31 cellular contexts compared by ENCODE assay signal in the genomic region with DNA sequence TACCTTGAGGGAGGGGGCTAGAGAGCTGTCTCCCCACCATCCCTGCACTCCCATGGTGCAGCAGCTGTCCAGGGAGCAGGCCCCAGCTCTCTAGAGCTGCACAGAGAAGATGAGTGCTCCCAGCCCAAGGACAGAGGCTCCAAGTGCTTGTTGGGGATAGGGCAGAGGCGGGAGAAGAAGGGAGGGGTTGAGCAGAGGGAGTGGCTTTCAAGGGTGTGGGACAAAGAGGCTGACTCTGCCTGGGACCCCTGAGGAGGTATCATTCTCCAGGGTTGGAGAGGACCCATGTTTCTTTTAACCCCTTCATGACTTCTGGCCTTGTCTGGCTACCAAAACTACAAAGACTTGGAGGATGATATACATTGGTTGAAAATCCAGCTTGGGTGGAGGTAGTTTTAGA. TPM values are rescaled to one million over a fixed set of nuclear protein-coding genes. Genes with fewer than 3 reads are reported as not detected.
"Had no signal": no experiment of that assay in that cellular context is flagged by ENCODE, and none has a peak within 500 bp of the region (broad histone marks: within the 10 kb centered on the region; RNA-seq: fewer than 3 reads in every experiment).

No MANE protein-coding gene starts in this region.

- H3K36me3 Mint-ChIP-seq: memory B cell; naive B cell; natural killer cell treated with Interleukin-12 subunit alpha and Interleukin-12 subunit beta and Interleukin-15 and Interleukin-18, amount 100 ng/mL, for 72 hours; stimulated activated memory B cell treated with anti-CD40 and anti-IgM and Interleukin-4, amounts not matched to agents 10 μg/mL and 1 μg/mL and 100 μg/mL, for 72 hours had no signal

- H3K4me1 ChIP-seq: psoas muscle, uterus had no signal

- H3K27me3 ChIP-seq: ovary had no signal

- H3K4me3 Mint-ChIP-seq: effector memory CD8-positive, alpha-beta T cell; memory B cell; naive B cell; natural killer cell treated with Interleukin-12 subunit alpha and Interleukin-12 subunit beta and Interleukin-15 and Interleukin-18, amount 100 ng/mL, for 72 hours; stimulated activated memory B cell treated with anti-CD40 and anti-IgM and Interleukin-4, amounts not matched to agents 10 μg/mL and 1 μg/mL and 100 μg/mL, for 72 hours; stimulated activated naive CD8-positive, alpha-beta T cell treated with anti-CD3 and anti-CD28 coated beads, Interleukin-15, Interleukin-2, amounts not matched to agents 100 ng/mL and 50 ng/mL, for 24 hours had no signal

- H3K9me3 Mint-ChIP-seq: effector memory CD8-positive, alpha-beta T cell; natural killer cell treated with Interleukin-12 subunit alpha and Interleukin-12 subunit beta and Interleukin-15 and Interleukin-18, amount 100 ng/mL, for 72 hours; neural crest cell; stimulated activated memory B cell treated with anti-CD40 and anti-IgM and Interleukin-4, amounts not matched to agents 10 μg/mL and 1 μg/mL and 100 μg/mL, for 72 hours; stimulated activated naive CD8-positive, alpha-beta T cell treated with anti-CD3 and anti-CD28 coated beads, Interleukin-15, Interleukin-2, amounts not matched to agents 100 ng/mL and 50 ng/mL, for 24 hours had no signal

- H3K27ac Mint-ChIP-seq: effector memory CD8-positive, alpha-beta T cell; memory B cell; natural killer cell treated with Interleukin-12 subunit alpha and Interleukin-12 subunit beta and Interleukin-15 and Interleukin-18, amount 100 ng/mL, for 72 hours; stimulated activated memory B cell treated with anti-CD40 and anti-IgM and Interleukin-4, amounts not matched to agents 10 μg/mL and 1 μg/mL and 100 μg/mL, for 72 hours; stimulated activated naive CD8-positive, alpha-beta T cell treated with anti-CD3 and anti-CD28 coated beads, Interleukin-15, Interleukin-2, amounts not matched to agents 100 ng/mL and 50 ng/mL, for 24 hours had no signal

- DNase-seq: cortex of kidney; effector memory CD8-positive, alpha-beta T cell; erythroblast; esophagus squamous epithelium; foreskin melanocyte; glutamatergic neuron; heart right ventricle; hippocampal formation; naive B cell; nucleus accumbens; ovary; psoas muscle; right cardiac atrium; spleen; stimulated activated CD4-positive, alpha-beta T cell treated with anti-CD3 and anti-CD28 coated beads, Interleukin-4, amount 100 ng/mL, for 4 hours; upper lobe of left lung; uterus had no signal

- H3K4me1 Mint-ChIP-seq: memory B cell; stimulated activated memory B cell treated with anti-CD40 and anti-IgM and Interleukin-4, amounts not matched to agents 10 μg/mL and 1 μg/mL and 100 μg/mL, for 72 hours had no signal

- H3K4me3 ChIP-seq: esophagus squamous epithelium, heart right ventricle, lung, ovary, psoas muscle, skin epidermis, spleen, thoracic aorta, tibial nerve, upper lobe of left lung, uterus had no signal

- H3K9me3 ChIP-seq: esophagus squamous epithelium, heart right ventricle, ovary, psoas muscle, spleen, thoracic aorta, tibial nerve, upper lobe of left lung, uterus had no signal

- ATAC-seq: effector memory CD8-positive, alpha-beta T cell; heart right ventricle; left lobe of liver; natural killer cell treated with Interleukin-12 subunit alpha and Interleukin-12 subunit beta and Interleukin-15 and Interleukin-18, amount 100 ng/mL, for 72 hours; psoas muscle; right cardiac atrium; stimulated activated memory B cell treated with anti-CD40 and anti-IgM and Interleukin-4, amounts not matched to agents 10 μg/mL and 1 μg/mL and 100 μg/mL, for 72 hours had no signal

- H3K36me3 ChIP-seq: esophagus squamous epithelium, heart right ventricle, ovary, spleen, thoracic aorta, tibial nerve, upper lobe of left lung, uterus had no signal

RNA-seq across cellular contexts. Expression of a gene that starts 36.3 kb away (rescaled TPM):
- total RNA-seq: dermis microvascular lymphatic vessel endothelial cell; esophagus squamous epithelium; heart right ventricle; left lobe of liver; liver; lung; mononuclear cell; natural killer cell treated with Interleukin-12 subunit alpha and Interleukin-12 subunit beta and Interleukin-15 and Interleukin-18, amount 100 ng/mL, for 72 hours; ovary; renal cortical epithelial cell; right cardiac atrium; spleen; upper lobe of left lung had no signal
